In the genomic region with DNA sequence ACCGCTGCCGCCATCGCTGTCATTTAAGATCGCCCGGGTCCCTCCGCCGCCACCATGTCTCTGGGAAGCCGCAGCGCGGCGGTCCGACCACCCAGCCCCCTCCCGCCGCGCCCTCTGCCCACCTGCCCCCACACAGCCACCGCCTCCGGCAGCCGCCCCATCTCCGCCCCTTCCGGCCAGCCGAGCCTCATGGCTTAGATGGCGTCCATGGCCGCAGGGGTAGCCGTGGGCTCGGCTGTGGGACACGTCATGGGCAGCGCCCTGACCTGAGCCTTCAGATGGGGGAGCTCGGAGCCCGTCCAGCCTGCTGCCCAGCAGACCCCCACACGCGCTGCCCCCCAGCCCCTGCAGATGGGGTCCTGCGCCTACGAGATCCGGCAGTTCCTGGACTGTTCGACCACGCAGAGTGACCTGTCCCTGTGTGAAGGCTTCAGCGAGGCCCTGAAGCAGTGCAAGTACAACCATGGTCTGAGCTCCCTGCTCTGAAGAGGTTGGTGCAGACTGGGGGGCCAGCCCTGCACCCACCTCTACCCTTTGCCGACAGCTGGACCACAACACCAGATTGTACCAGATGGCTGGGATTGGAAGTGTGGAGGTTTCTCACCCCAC, we compare ENCODE assay signal across 8 cellular contexts.
DNase-seq lines count a peak whose midpoint lies in the region; ATAC-seq and TF ChIP-seq lines count a peak whose summit lies in the region.

No MANE protein-coding gene starts in this region.

- intact Hi-C loops in adrenal gland (cut with DNase I), result no loop called here
- intact Hi-C loops in lower lobe of right lung (cut with DNase I), result no loop called here
- intact Hi-C loops in vagina (cut with DNase I), result no loop called here

- peak; percentile 68 for ATAC-seq in HG03442 (IDR thresholded peaks at IDR 0.05; ENCODE audit: unreplicated experiment)
- ATAC-seq in lower lobe of right lung, result peak; percentile 85 to 86
- ATAC-seq in GM21526 (IDR thresholded peaks at IDR 0.05; ENCODE audit: low FRiP score, unreplicated experiment), result no peak

- TF ChIP-seq POLR2A in adrenal gland (IDR thresholded peaks at IDR 0.05) (no peak), vagina (IDR thresholded peaks at IDR 0.05) (no peak)

- H3K27me3 ChIP-seq in adrenal gland (no peaks in the 10 kb centered on the region), lower lobe of right lung (ENCODE audit: low read depth) (no peaks in the 10 kb centered on the region), vagina (no peaks in the 10 kb centered on the region)

- H3K9me3 ChIP-seq in adrenal gland (replicated peaks in 1 of 3) (no peaks in the 10 kb centered on the region), lower lobe of right lung (no peaks in the 10 kb centered on the region), vagina (no peaks in the 10 kb centered on the region)

- H3K4me3 ChIP-seq in adrenal gland, result peak overlapping the region in 3 of 4 donors; percentile 27 to 59 (median 32)
- peak overlapping the region; percentile 53 for H3K4me3 ChIP-seq in lower lobe of right lung
- peak overlapping the region; percentile 43 to 44 for H3K4me3 ChIP-seq in vagina

- H3K4me1 ChIP-seq in adrenal gland (replicated peaks in 1 of 2), result peaks cover 0 to 4% of the 10 kb centered on the region in 2 donors
- peaks cover 14% of the 10 kb centered on the region for H3K4me1 ChIP-seq in lower lobe of right lung
- peaks cover 24% of the 10 kb centered on the region for H3K4me1 ChIP-seq in vagina

- H3K36me3 ChIP-seq in adrenal gland (replicated peaks in 1 of 2) (no peaks in the 10 kb centered on the region), lower lobe of right lung (no peaks in the 10 kb centered on the region), vagina (no peaks in the 10 kb centered on the region)

- H3K27ac ChIP-seq in adrenal gland (peak overlapping the region in 4 of 5 donors; percentile 3 to 53 (median 28)), lower lobe of right lung (peak overlapping the region; percentile 72), vagina (peak overlapping the region; percentile 70)

- peak; percentile 23 for DNase-seq in stimulated activated CD4-positive, alpha-beta T cell treated with anti-CD3 and anti-CD28 coated beads, Interleukin-15, amount 100 ng/mL, for 24 hours
- no peak for DNase-seq in stimulated activated CD4-positive, alpha-beta T cell treated with anti-CD3 and anti-CD28 coated beads, Interleukin-1b, Interleukin-23, amount 100 ng/mL, for 48 hours
- DNase-seq in adrenal gland, result peak in 4 of 7 donors; percentile 16 to 29 (median 26)
- DNase-seq in lower lobe of right lung, result peak; percentile 77
- no peak for DNase-seq in vagina (ENCODE audit: extremely low spot score in 2 of 2)
- DNase-seq in T1000 (lab: John Stamatoyannopoulos, UW), result no peak

- 13 to 45% (median 13%) methylated on average over 7 to 38 of the region's 38 CpGs for WGBS in adrenal gland, 4 donors

- no peak for TF ChIP-seq CTCF in adrenal gland (IDR thresholded peaks at IDR 0.05)
- TF ChIP-seq CTCF in lower lobe of right lung (IDR thresholded peaks at IDR 0.05), result no peak
- no peak for TF ChIP-seq CTCF in vagina (IDR thresholded peaks at IDR 0.05)

Comparison
In these comparisons a context has a peak if more than half of its experiments do, and no peak if none do; other contexts are left out.
1. DNase-seq: peak in stimulated activated CD4-positive, alpha-beta T cell treated with anti-CD3 and anti-CD28 coated beads, Interleukin-15, amount 100 ng/mL, for 24 hours (single experiment), adrenal gland (4 of 7) and lower lobe of right lung (single experiment); none in stimulated activated CD4-positive, alpha-beta T cell treated with anti-CD3 and anti-CD28 coated beads, Interleukin-1b, Interleukin-23, amount 100 ng/mL, for 48 hours (single experiment), vagina (0 of 2) and T1000 (single experiment).
2. Peak in every context shown above with its lines, with median percentiles within 50 percentile points of each other: H3K27ac ChIP-seq and H3K4me3 ChIP-seq.